40 cellular contexts compared by ENCODE assay signal in genomic region chr2:233301248-233301647, GRCh38. TPM values are rescaled to one million over a fixed set of nuclear protein-coding genes. Genes with fewer than 3 reads are reported as not detected.
"Had no signal": no experiment of that assay in that cellular context is flagged by ENCODE, and none has a peak within 500 bp of the region (broad histone marks: within the 10 kb centered on the region; RNA-seq: fewer than 3 reads in every experiment).

No MANE protein-coding gene starts in this region.

- DNase-seq: activated CD4-positive, alpha-beta memory T cell treated with anti-CD3 and anti-CD28 coated beads, Interleukin-2, amount 10 ng/mL, durations not matched to agents 7 days and 5 days; activated CD4-positive, alpha-beta T cell treated with anti-CD3 and anti-CD28 coated beads for 1 hour; activated CD4-positive, alpha-beta T cell treated with anti-CD3 and anti-CD28 coated beads for 36 hours; activated CD4-positive, alpha-beta T cell treated with anti-CD3 and anti-CD28 coated beads for 48 hours; activated CD4-positive, alpha-beta T cell treated with anti-CD3 and anti-CD28 coated beads, Interleukin-2, amount 10 ng/mL, durations not matched to agents 7 days and 5 days; activated CD4-positive, alpha-beta T cell treated with anti-CD3 and anti-CD28 coated beads, Interleukin-2, amount 50 U/mL, for 48 hours; activated CD4-positive, CD25-positive, alpha-beta regulatory T cell; activated CD8-positive, alpha-beta memory T cell treated with anti-CD3 and anti-CD28 coated beads for 24 hours; activated CD8-positive, alpha-beta memory T cell treated with anti-CD3 and anti-CD28 coated beads, Interleukin-2, amount 10 ng/mL, durations not matched to agents 7 days and 5 days; activated CD8-positive, alpha-beta memory T cell treated with anti-CD3 and anti-CD28 coated beads, Interleukin-2, amount 50 U/mL, for 48 hours; activated CD8-positive, alpha-beta T cell treated with anti-CD3 and anti-CD28 coated beads, Interleukin-2, amount 10 ng/mL, durations not matched to agents 7 days and 5 days; activated effector memory CD4-positive, alpha-beta T cell treated with Interleukin-2 at 50 U/mL for 16 hours; activated gamma-delta T cell; activated naive CD4-positive, alpha-beta T cell treated with anti-CD3 and anti-CD28 coated beads, Interleukin-2, amount 10 ng/mL, durations not matched to agents 7 days and 5 days; activated naive CD4-positive, alpha-beta T cell treated with Interleukin-2 at 50 U/mL for 16 hours; activated naive CD8-positive, alpha-beta T cell treated with anti-CD3 and anti-CD28 coated beads, Interleukin-2, amount 50 U/mL, for 24 hours; activated T-cell treated with anti-CD3 and anti-CD28 coated beads, Interleukin-2, amount 50 U/mL, for 24 hours; activated T-cell treated with anti-CD3 and anti-CD28 coated beads, Interleukin-2, amount 50 U/mL, for 48 hours; amygdala; anterior cingulate cortex; caudate nucleus; cerebellar nuclear complex; T-helper 2 cell; T-helper 9 cell had no signal

- H3K4me3 Mint-ChIP-seq: activated CD4-positive, alpha-beta memory T cell treated with anti-CD3 and anti-CD28 coated beads, Interleukin-2, amount 10 ng/mL, durations not matched to agents 7 days and 5 days; activated CD4-positive, alpha-beta T cell treated with anti-CD3 and anti-CD28 coated beads for 36 hours; activated CD4-positive, alpha-beta T cell treated with anti-CD3 and anti-CD28 coated beads, Interleukin-2, amount 10 ng/mL, durations not matched to agents 7 days and 5 days; activated CD8-positive, alpha-beta memory T cell treated with anti-CD3 and anti-CD28 coated beads, Interleukin-2, amount 10 ng/mL, durations not matched to agents 7 days and 5 days; activated CD8-positive, alpha-beta T cell treated with anti-CD3 and anti-CD28 coated beads, Interleukin-2, amount 10 ng/mL, durations not matched to agents 7 days and 5 days; activated naive CD4-positive, alpha-beta T cell treated with anti-CD3 and anti-CD28 coated beads, Interleukin-2, amount 10 ng/mL, durations not matched to agents 7 days and 5 days; activated naive CD4-positive, alpha-beta T cell treated with anti-CD3 and anti-CD28 coated beads, Interleukin-2, amount 50 U/mL, for 24 hours; activated naive CD8-positive, alpha-beta T cell; activated naive CD8-positive, alpha-beta T cell treated with anti-CD3 and anti-CD28 coated beads, Interleukin-2, amount 10 ng/mL, durations not matched to agents 7 days and 5 days; activated naive CD8-positive, alpha-beta T cell treated with anti-CD3 and anti-CD28 coated beads, Interleukin-2, amount 50 U/mL, for 24 hours; activated T-cell treated with anti-CD3 and anti-CD28 coated beads, Interleukin-2, amount 50 U/mL, for 24 hours; brain; central memory CD8-positive, alpha-beta T cell; T-helper 2 cell treated with Interferon-gamma antibody and Interleukin-4, amounts not matched to agents 5 μg/mL and 100 μg/mL, for 36 hours; WTC11 had no signal

- H3K9me3 ChIP-seq: ascending aorta had no signal

- H3K27me3 Mint-ChIP-seq: activated CD4-positive, alpha-beta memory T cell treated with anti-CD3 and anti-CD28 coated beads, Interleukin-2, amount 10 ng/mL, durations not matched to agents 7 days and 5 days; activated CD4-positive, alpha-beta T cell treated with anti-CD3 and anti-CD28 coated beads for 36 hours; activated CD4-positive, alpha-beta T cell treated with anti-CD3 and anti-CD28 coated beads, Interleukin-2, amount 10 ng/mL, durations not matched to agents 7 days and 5 days; activated CD8-positive, alpha-beta memory T cell treated with anti-CD3 and anti-CD28 coated beads, Interleukin-2, amount 10 ng/mL, durations not matched to agents 7 days and 5 days; activated naive CD4-positive, alpha-beta T cell treated with anti-CD3 and anti-CD28 coated beads, Interleukin-2, amount 50 U/mL, for 24 hours; activated naive CD8-positive, alpha-beta T cell; activated naive CD8-positive, alpha-beta T cell treated with anti-CD3 and anti-CD28 coated beads, Interleukin-2, amount 10 ng/mL, durations not matched to agents 7 days and 5 days; activated naive CD8-positive, alpha-beta T cell treated with anti-CD3 and anti-CD28 coated beads, Interleukin-2, amount 50 U/mL, for 24 hours; activated T-cell treated with anti-CD3 and anti-CD28 coated beads, Interleukin-2, amount 50 U/mL, for 24 hours; central memory CD8-positive, alpha-beta T cell had no signal

- H3K4me1 Mint-ChIP-seq: activated CD4-positive, alpha-beta memory T cell treated with anti-CD3 and anti-CD28 coated beads, Interleukin-2, amount 10 ng/mL, durations not matched to agents 7 days and 5 days; activated CD4-positive, alpha-beta T cell treated with anti-CD3 and anti-CD28 coated beads for 36 hours; activated CD4-positive, alpha-beta T cell treated with anti-CD3 and anti-CD28 coated beads, Interleukin-2, amount 10 ng/mL, durations not matched to agents 7 days and 5 days; activated CD8-positive, alpha-beta memory T cell treated with anti-CD3 and anti-CD28 coated beads, Interleukin-2, amount 10 ng/mL, durations not matched to agents 7 days and 5 days; activated naive CD4-positive, alpha-beta T cell treated with anti-CD3 and anti-CD28 coated beads, Interleukin-2, amount 10 ng/mL, durations not matched to agents 7 days and 5 days; activated naive CD4-positive, alpha-beta T cell treated with anti-CD3 and anti-CD28 coated beads, Interleukin-2, amount 50 U/mL, for 24 hours; activated naive CD8-positive, alpha-beta T cell treated with anti-CD3 and anti-CD28 coated beads, Interleukin-2, amount 50 U/mL, for 24 hours; brain; central memory CD8-positive, alpha-beta T cell had no signal

- H3K36me3 Mint-ChIP-seq: activated naive CD4-positive, alpha-beta T cell treated with anti-CD3 and anti-CD28 coated beads, Interleukin-2, amount 50 U/mL, for 24 hours; activated naive CD8-positive, alpha-beta T cell had no signal

- H3K27ac ChIP-seq: ascending aorta, cardiac muscle cell, VCaP had no signal

- H3K36me3 ChIP-seq: ascending aorta, cardiac muscle cell had no signal

- H3K4me3 ChIP-seq: ascending aorta, cardiac muscle cell had no signal

- H3K4me1 ChIP-seq: ascending aorta had no signal

- H3K27ac Mint-ChIP-seq: activated CD4-positive, alpha-beta memory T cell treated with anti-CD3 and anti-CD28 coated beads, Interleukin-2, amount 10 ng/mL, durations not matched to agents 7 days and 5 days; activated CD4-positive, alpha-beta T cell treated with anti-CD3 and anti-CD28 coated beads for 36 hours; activated CD4-positive, alpha-beta T cell treated with anti-CD3 and anti-CD28 coated beads, Interleukin-2, amount 10 ng/mL, durations not matched to agents 7 days and 5 days; activated CD8-positive, alpha-beta memory T cell treated with anti-CD3 and anti-CD28 coated beads, Interleukin-2, amount 10 ng/mL, durations not matched to agents 7 days and 5 days; activated CD8-positive, alpha-beta T cell treated with anti-CD3 and anti-CD28 coated beads, Interleukin-2, amount 10 ng/mL, durations not matched to agents 7 days and 5 days; activated naive CD4-positive, alpha-beta T cell treated with anti-CD3 and anti-CD28 coated beads, Interleukin-2, amount 10 ng/mL, durations not matched to agents 7 days and 5 days; activated naive CD4-positive, alpha-beta T cell treated with anti-CD3 and anti-CD28 coated beads, Interleukin-2, amount 50 U/mL, for 24 hours; activated naive CD8-positive, alpha-beta T cell; activated naive CD8-positive, alpha-beta T cell treated with anti-CD3 and anti-CD28 coated beads, Interleukin-2, amount 10 ng/mL, durations not matched to agents 7 days and 5 days; activated naive CD8-positive, alpha-beta T cell treated with anti-CD3 and anti-CD28 coated beads, Interleukin-2, amount 50 U/mL, for 24 hours; activated T-cell treated with anti-CD3 and anti-CD28 coated beads, Interleukin-2, amount 50 U/mL, for 24 hours; activated T-helper 2 cell treated with anti-CD3 and anti-CD28 coated beads, Interferon-gamma antibody, Interleukin-2, Interleukin-4, amounts not matched to agents 10 μg/mL and 5 μg/mL and 100 μg/mL, durations not matched to agents 14 hours and 24 hours and 36 hours; T-helper 2 cell treated with Interferon-gamma antibody and Interleukin-4, amounts not matched to agents 5 μg/mL and 100 μg/mL, for 36 hours; WTC11 had no signal

- FAIRE-seq: bronchial epithelial cell, TTC549 had no signal

- H3K27me3 ChIP-seq: ascending aorta, cardiac muscle cell had no signal

- ATAC-seq: activated CD4-positive, alpha-beta T cell treated with anti-CD3 and anti-CD28 coated beads for 36 hours; activated CD4-positive, CD25-positive, alpha-beta regulatory T cell treated with anti-CD3 and anti-CD28 coated beads, Interleukin-2, amount 50 U/mL, for 24 hours; activated CD8-positive, alpha-beta memory T cell treated with anti-CD3 and anti-CD28 coated beads, Interleukin-2, amount 10 ng/mL, durations not matched to agents 7 days and 5 days; activated CD8-positive, alpha-beta T cell treated with anti-CD3 and anti-CD28 coated beads, Interleukin-2, amount 10 ng/mL, durations not matched to agents 7 days and 5 days; activated naive CD8-positive, alpha-beta T cell treated with anti-CD3 and anti-CD28 coated beads, Interleukin-2, amount 50 U/mL, for 24 hours; WTC11 had no signal

RNA-seq across cellular contexts. Expression of gene SAG, which starts 6.4 kb away (rescaled TPM):
- total RNA-seq: activated CD4-positive, alpha-beta T cell treated with anti-CD3 and anti-CD28 coated beads, Interleukin-2, amount 10 ng/mL, durations not matched to agents 7 days and 5 days; activated T-helper 2 cell treated with anti-CD3 and anti-CD28 coated beads, Interferon-gamma antibody, Interleukin-2, Interleukin-4, amounts not matched to agents 10 μg/mL and 5 μg/mL and 100 μg/mL, durations not matched to agents 14 hours and 24 hours and 36 hours; ascending aorta; bronchial epithelial cell; cardiac muscle cell; chondrocyte; T-helper 1 cell treated with Interleukin-12 subunit alpha and Interleukin-12 subunit beta and Interleukin-4 antibody, amounts not matched to agents 30 ng/mL and 1 ng/mL, for 36 hours; WTC11 had no signal
